ENCODE assay signal across 8 cellular contexts in genomic region chr5:174020069-174020927, GRCh38. TPM values are rescaled to one million over a fixed set of nuclear protein-coding genes. Genes with fewer than 3 reads are reported as not detected.
DNase-seq lines count a peak whose midpoint lies in the region; FAIRE-seq and TF ChIP-seq lines count a peak whose summit lies in the region.
"Not testable (repeated sequence)": the region's sequence is repeated elsewhere in the genome, so short reads cannot be mapped to it uniquely, and the experiment has no call there.

No MANE protein-coding gene starts in this region.

- not testable (repeated sequence) for H3K4me3 Mint-ChIP-seq in CD14-positive monocyte
- H3K4me3 Mint-ChIP-seq in endodermal cell = peak overlapping the region; percentile 72

- FAIRE-seq in small intestine (lab: Jason Lieb, UNC) = not testable (repeated sequence)

- peaks cover 37% of the 10 kb centered on the region for H3K27me3 ChIP-seq in WERI-Rb-1 (ENCODE audit: insufficient read depth, low read depth, severe bottlenecking)
- H3K27me3 ChIP-seq in endodermal cell (ENCODE audit: control insufficient read depth, insufficient read depth, low read length, poor library complexity, severe bottlenecking); small intestine (ENCODE audit: control insufficient read depth in 2 of 2, insufficient read depth in 2 of 2, low read length in 2 of 2): not testable (repeated sequence)

- H3K4me1 ChIP-seq in endodermal cell (ENCODE audit: control insufficient read depth, insufficient read depth, low read length); small intestine (ENCODE audit: control insufficient read depth in 2 of 2, insufficient read depth in 1 of 2, low read depth in 1 of 2, low read length in 1 of 2): not testable (repeated sequence)

- not testable (repeated sequence) for H3K36me3 Mint-ChIP-seq in CD14-positive monocyte; endodermal cell (ENCODE audit: low read depth)

- TF ChIP-seq CTCF in CD14-positive monocyte (IDR thresholded peaks at IDR 0.05) (peak; percentile 67), GM13976 (IDR thresholded peaks at IDR 0.05; ENCODE audit: borderline replicate concordance, control extremely low read depth, extremely low read depth, insufficient read depth, missing control alignments) (peak; percentile 46), LNCAP (IDR thresholded peaks at IDR 0.05) (peak; percentile 62), WERI-Rb-1 (IDR thresholded peaks at IDR 0.05; ENCODE audit: low read depth, low read length) (peak; percentile 60), endodermal cell (conservative IDR thresholded peaks at IDR 0.05) (peak; percentile 84)

- not testable (repeated sequence) for H3K9ac ChIP-seq in endodermal cell (ENCODE audit: extremely low read depth, low read length, poor library complexity, severe bottlenecking)

- 41 to 64% methylated on average over 6 to 13 of the region's 19 CpGs for WGBS in endodermal cell (ENCODE audit: insufficient coverage in 1 of 2, insufficient read length in 1 of 2), 2 experiments
- 72 to 80% (median 78%) methylated on average over 11 to 16 of the region's 19 CpGs for WGBS in small intestine, 3 donors

- H3K4me3 ChIP-seq in WERI-Rb-1 (ENCODE audit: low read depth, low read length); small intestine (ENCODE audit: low read depth in 1 of 2, low read length in 2 of 2): not testable (repeated sequence)
- H3K4me3 ChIP-seq in endodermal cell (ENCODE audit: low read length) = peak overlapping the region; percentile 56

- H3K36me3 ChIP-seq in WERI-Rb-1; endodermal cell (ENCODE audit: control insufficient read depth, insufficient read depth, low read length); small intestine (ENCODE audit: control insufficient read depth in 2 of 2, insufficient read depth in 2 of 2, low read length in 2 of 2): not testable (repeated sequence)

- intact Hi-C loops in CD14-positive monocyte (cut with micrococcal nuclease) = not testable (repeated sequence)

- H3K27ac ChIP-seq in WERI-Rb-1; endodermal cell (ENCODE audit: low read depth, low read length); small intestine (ENCODE audit: low read depth in 1 of 2, low read length in 1 of 2): not testable (repeated sequence)

- peaks cover 6 to 30% (median 13%) of the 10 kb centered on the region in 3 donors for H3K27me3 Mint-ChIP-seq in CD14-positive monocyte (ENCODE audit: low read depth in 3 of 3)
- not testable (repeated sequence) for H3K27me3 Mint-ChIP-seq in endodermal cell (ENCODE audit: insufficient read depth)

- not testable (repeated sequence) for H3K9me3 ChIP-seq in WERI-Rb-1 (ENCODE audit: severe bottlenecking); endodermal cell (ENCODE audit: control insufficient read depth, low read length); small intestine (ENCODE audit: control insufficient read depth, low read depth)

- not testable (repeated sequence) for H3K27ac Mint-ChIP-seq in CD14-positive monocyte
- H3K27ac Mint-ChIP-seq in endodermal cell = peak overlapping the region; percentile 94

- in situ Hi-C loops in GM13976 (cut with MboI; ENCODE audit: low sequenced_read_pairs, unreplicated experiment) = not testable (repeated sequence)

- H3K4me1 Mint-ChIP-seq in CD14-positive monocyte = not testable (repeated sequence)
- peaks cover 15% of the 10 kb centered on the region for H3K4me1 Mint-ChIP-seq in endodermal cell

- not testable (repeated sequence) for H3K9me3 Mint-ChIP-seq in CD14-positive monocyte
- peaks cover 20% of the 10 kb centered on the region for H3K9me3 Mint-ChIP-seq in endodermal cell

- not testable (repeated sequence) for DNase-seq in CD14-positive monocyte (ENCODE audit: low spot score)
- DNase-seq in GM13976 (ENCODE audit: low spot score) (peak; percentile 62), NCI-H774 (lab: John Stamatoyannopoulos, UW) (peak; percentile 4), WERI-Rb-1 (peak; percentile 59), endodermal cell (peak; percentile 88), iPS-NIHi7 (ENCODE audit: extremely low spot score) (peak; percentile 65), small intestine (peak; percentile 53)

RNA-seq across cellular contexts. Expression of gene NSG2, which starts 25.2 kb away (rescaled TPM):
- polyA plus RNA-seq in CD14-positive monocyte (not detected), small intestine (10 to 100 TPM in 1 of 3 donors, under 1 TPM in 1, not detected in 1; 0.81 to 22.7 TPM)
- total RNA-seq in endodermal cell = not detected
- polyA plus RNA-seq in endodermal cell (2013, experiment 1 of 2) = 22.3 TPM
- 17.8 TPM for polyA plus RNA-seq in endodermal cell (2013, experiment 2 of 2)

RNA-seq across cellular contexts. Expression of gene C5orf47, which starts 31.3 kb away (rescaled TPM):
- not detected for polyA plus RNA-seq in CD14-positive monocyte
- not detected for total RNA-seq in endodermal cell
- not detected for polyA plus RNA-seq in endodermal cell (2013, experiment 1 of 2)
- not detected for polyA plus RNA-seq in endodermal cell (2013, experiment 2 of 2)
- polyA plus RNA-seq in small intestine = not detected
